In genomic region chr9:131722260-131722659, GRCh38 we compare ENCODE assay signal across 11 cellular contexts. TPM values are rescaled to one million over a fixed set of nuclear protein-coding genes. Genes with fewer than 3 reads are reported as not detected.
DNase-seq lines count a peak whose midpoint lies in the region; ATAC-seq and TF ChIP-seq lines count a peak whose summit lies in the region.
"Had no signal": no experiment of that assay in that cellular context is flagged by ENCODE, and none has a peak within 500 bp of the region (broad histone marks: within the 10 kb centered on the region; RNA-seq: fewer than 3 reads in every experiment).

No MANE protein-coding gene starts in this region.

- H4K20me1 ChIP-seq in GM23338 (replicated peaks; ENCODE audit: insufficient read depth) (peaks cover 19% of the 10 kb centered on the region), fibroblast of lung (ENCODE audit: control insufficient read depth, extremely low read depth, insufficient read depth, low read length) (no peaks in the 10 kb centered on the region)

- no peak overlapping the region for H3K27ac ChIP-seq in GM23338 (ENCODE audit: low read depth)
- no peak overlapping the region for H3K27ac ChIP-seq in fibroblast of lung (ENCODE audit: insufficient read depth, low read length)

- no peak overlapping the region for H3K4me3 Mint-ChIP-seq in GM23338
- H3K4me3 Mint-ChIP-seq: activated CD4-positive, alpha-beta T cell treated with anti-CD3 and anti-CD28 coated beads for 36 hours had no signal

- DNase-seq in BE2C (peak; percentile 80), GM23338 (ENCODE audit: low spot score) (peak; percentile 66), NCI-H510A treated with DMSO at 0.1 percent for 48 hours (lab: John Stamatoyannopoulos, UW) (peak; percentile 91), fibroblast of lung (ENCODE audit: low read depth in 2 of 2) (peak in 1 of 2 donors; percentile 62), HPDE6-E6E7 (ENCODE audit: extremely low spot score) (no peak), kidney tubule cell (ENCODE audit: low spot score) (no peak)
- DNase-seq in activated naive CD4-positive, alpha-beta T cell treated with Interleukin-2 at 50 U/mL for 16 hours: no peak
- DNase-seq: activated CD4-positive, alpha-beta T cell treated with anti-CD3 and anti-CD28 coated beads for 36 hours; activated gamma-delta T cell treated with Interleukin-2 at 50 U/mL for 16 hours had no signal

- no peaks in the 10 kb centered on the region for H3K36me3 ChIP-seq in BE2C
- no peaks in the 10 kb centered on the region for H3K36me3 ChIP-seq in GM23338 (ENCODE audit: insufficient read depth)
- no peaks in the 10 kb centered on the region for H3K36me3 ChIP-seq in fibroblast of lung (ENCODE audit: control insufficient read depth, insufficient read depth, low read length)

- peaks cover 6% of the 10 kb centered on the region; the same call in 2 of the 3 replicates for H3K4me1 Mint-ChIP-seq in GM23338

- H3K79me2 ChIP-seq in GM23338 (replicated peaks; ENCODE audit: insufficient read depth) (peaks cover 98% of the 10 kb centered on the region), fibroblast of lung (ENCODE audit: control insufficient read depth, insufficient read depth, low read length) (peaks cover 29% of the 10 kb centered on the region)

- no peak overlapping the region for H3K27ac Mint-ChIP-seq in GM23338
- H3K27ac Mint-ChIP-seq: activated CD4-positive, alpha-beta T cell treated with anti-CD3 and anti-CD28 coated beads for 36 hours had no signal

- H3F3A ChIP-seq in GM23338 (replicated peaks; ENCODE audit: low read depth): no peaks in the 10 kb centered on the region

- no peak overlapping the region for H3K4me2 ChIP-seq in GM23338
- peak overlapping the region; percentile 26 for H3K4me2 ChIP-seq in fibroblast of lung (ENCODE audit: extremely low read depth, insufficient read depth, low read length)
- H3K4me2 ChIP-seq: smooth muscle cell had no signal

- H3K4me3 ChIP-seq in BE2C (ENCODE audit: low read depth, low read length): no peak overlapping the region
- no peak overlapping the region for H3K4me3 ChIP-seq in GM23338
- no peak overlapping the region for H3K4me3 ChIP-seq in fibroblast of lung (replicated peaks in 1 of 4; ENCODE audit: control extremely low read depth in 1 of 4, insufficient read depth in 1 of 4, low read depth in 3 of 4, low read length in 4 of 4)
- H3K4me3 ChIP-seq: smooth muscle cell had no signal

- peaks cover 14% of the 10 kb centered on the region for H3K4me1 ChIP-seq in BE2C
- H3K4me1 ChIP-seq in GM23338 (ENCODE audit: insufficient read depth): peaks cover 4% of the 10 kb centered on the region; the same call in 1 of the 2 replicates
- H3K4me1 ChIP-seq in fibroblast of lung (ENCODE audit: control insufficient read depth, extremely low read depth, insufficient read depth, low read length): peaks cover 3% of the 10 kb centered on the region

- H3K9me2 ChIP-seq in GM23338 (ENCODE audit: insufficient read depth): no peaks in the 10 kb centered on the region

- no peaks in the 10 kb centered on the region; the same call in 2 of the 3 replicates for H3K9me3 Mint-ChIP-seq in GM23338

- H3K27me3 Mint-ChIP-seq in GM23338 (ENCODE audit: insufficient read depth, low read depth, poor library complexity): peaks cover 6% of the 10 kb centered on the region
- H3K27me3 Mint-ChIP-seq: activated CD4-positive, alpha-beta T cell treated with anti-CD3 and anti-CD28 coated beads for 36 hours had no signal

- no peaks in the 10 kb centered on the region for H3K27me3 ChIP-seq in BE2C
- H3K27me3 ChIP-seq in GM23338 (ENCODE audit: insufficient read depth): no peaks in the 10 kb centered on the region
- no peaks in the 10 kb centered on the region for H3K27me3 ChIP-seq in fibroblast of lung (ENCODE audit: control insufficient read depth, insufficient read depth, low read length)

- H3K9me3 ChIP-seq in BE2C (no peaks in the 10 kb centered on the region), fibroblast of lung (ENCODE audit: control insufficient read depth, insufficient read depth, low read depth, low read length) (no peaks in the 10 kb centered on the region)

- TF ChIP-seq CTCF in BE2C (IDR thresholded peaks at IDR 0.05; ENCODE audit: low read depth, low read length) (peak; percentile 44), GM23338 (conservative IDR thresholded peaks at IDR 0.05; ENCODE audit: low read depth in 2 of 2) (peak in 1 of 2 experiments; percentile 4; a peak in 2 of 4 replicates), fibroblast of lung (conservative IDR thresholded peaks at IDR 0.05 in 1 of 2, IDR thresholded peaks at IDR 0.05 in 1 of 2; ENCODE audit: low read depth in 1 of 2, low read length in 2 of 2) (peak; percentile 4 to 33)

- no peak overlapping the region for H3K9ac ChIP-seq in fibroblast of lung (ENCODE audit: insufficient read depth, low read length)

- H2AFZ ChIP-seq in GM23338: no peak overlapping the region
- H2AFZ ChIP-seq in fibroblast of lung (ENCODE audit: low read length): no peak overlapping the region

- peaks cover 16% of the 10 kb centered on the region; the same call in 2 of the 3 replicates for H3K36me3 Mint-ChIP-seq in GM23338 (ENCODE audit: low read depth)

- ATAC-seq in GM23338 (peak; percentile 65), GM21367 (IDR thresholded peaks at IDR 0.05; ENCODE audit: unreplicated experiment) (no peak)
- ATAC-seq: activated CD4-positive, alpha-beta T cell treated with anti-CD3 and anti-CD28 coated beads for 36 hours had no signal

TF ChIP-seq in GM23338, 12 proteins besides CTCF, POLR2A, EP300 and RAD21 (continues in another document):
- TF ChIP-seq JUNB (IDR thresholded peaks at IDR 0.05; ENCODE audit: unreplicated experiment) (no peak), REST (IDR thresholded peaks at IDR 0.05; ENCODE audit: unreplicated experiment) (no peak)

RNA-seq across cellular contexts. Expression of gene RAPGEF1, which starts 17.6 kb away (rescaled TPM):
- 42.8 TPM for polyA plus RNA-seq in BE2C (2012; ENCODE audit: insufficient read depth, insufficient read length, low read depth)
- 80.7 and 82.8 TPM in 2 replicates for total RNA-seq in GM23338 (2014; rRNA removed; shearing (Covaris generic))
- 9.9 and 10.9 TPM in 2 replicates for polyA plus RNA-seq in GM23338 (2016; fragmentation: Nextera tagmentation; extraction: Ambion mirVana)
- 27.5 and 42.8 TPM in 2 replicates for total RNA-seq in fibroblast of lung
- polyA plus RNA-seq in fibroblast of lung: 33.3 and 37.0 TPM in 2 replicates
- 33.7 and 34.4 TPM in 2 replicates for polyA plus RNA-seq in fibroblast of lung (2012)
- 64.7 and 74.7 TPM in 2 replicates for polyA minus RNA-seq in fibroblast of lung (ENCODE audit: low replicate concordance)

Comparison
In these comparisons a context has a peak if more than half of its experiments do, and no peak if none do; other contexts are left out.
1. DNase-seq: peak in BE2C (single experiment), GM23338 (single experiment) and NCI-H510A treated with DMSO at 0.1 percent for 48 hours (single experiment); none in HPDE6-E6E7 (single experiment), activated naive CD4-positive, alpha-beta T cell treated with Interleukin-2 at 50 U/mL for 16 hours (single experiment) and kidney tubule cell (single experiment).